13 cellular contexts compared by ENCODE assay signal in genomic region chr2:69138247-69138754, GRCh38.
A peak's percentile ranks its signal among the peaks of the same experiment; 100 is the strongest.
DNase-seq lines count a peak whose midpoint lies in the region; ATAC-seq and TF ChIP-seq lines count a peak whose summit lies in the region.
"Had no signal": no experiment of that assay in that cellular context is flagged by ENCODE, and none has a peak within 500 bp of the region (broad histone marks: within the 10 kb centered on the region; RNA-seq: fewer than 3 reads in every experiment).

No MANE protein-coding gene starts in this region.

- no peaks in the 10 kb centered on the region for H3K9me3 Mint-ChIP-seq in chondrocyte (ENCODE audit: low read depth)
- H3K9me3 Mint-ChIP-seq in activated naive CD4-positive, alpha-beta T cell treated with anti-CD3 and anti-CD28 coated beads for 36 hours, result no peaks in the 10 kb centered on the region

- ATAC-seq in left lung, result peak; percentile 61

- peaks cover 73% of the 10 kb centered on the region for H3K4me1 Mint-ChIP-seq in chondrocyte (ENCODE audit: low read depth)
- H3K4me1 Mint-ChIP-seq in activated naive CD4-positive, alpha-beta T cell treated with anti-CD3 and anti-CD28 coated beads for 36 hours (ENCODE audit: low read depth), result no peaks in the 10 kb centered on the region

- H3K27ac Mint-ChIP-seq in chondrocyte (ENCODE audit: unreplicated experiment), result peak overlapping the region; percentile 82
- no peak overlapping the region for H3K27ac Mint-ChIP-seq in activated naive CD4-positive, alpha-beta T cell treated with anti-CD3 and anti-CD28 coated beads for 36 hours

- H3K4me3 Mint-ChIP-seq in chondrocyte (ENCODE audit: unreplicated experiment), result peak overlapping the region; percentile 1
- no peak overlapping the region for H3K4me3 Mint-ChIP-seq in activated naive CD4-positive, alpha-beta T cell treated with anti-CD3 and anti-CD28 coated beads for 36 hours

- CTCF ChIA-PET in AG04450 (lab: Charles Lee), result interaction anchor here (0.7 kb wide), 1 partner anchor 216 kb away, joined by 3 read pairs; no protein-coding TSS in a partner anchor
- CTCF ChIA-PET in activated naive CD4-positive, alpha-beta T cell treated with anti-CD3 and anti-CD28 coated beads for 36 hours (lab: Charles Lee), result no interaction called here

- intact Hi-C loops in left lung (cut with DNase I), result no loop called here
- intact Hi-C loops in activated naive CD4-positive, alpha-beta T cell treated with anti-CD3 and anti-CD28 coated beads for 36 hours (cut with micrococcal nuclease), result no loop called here

- H3K4me1 ChIP-seq in left lung, result no peaks in the 10 kb centered on the region
- H3K4me1 ChIP-seq: BLaER1 had no signal

- DNase-seq in AG04450 (ENCODE audit: low read depth, low spot score) (peak; percentile 41), M059J (ENCODE audit: low read depth) (peak; percentile 84), chondrocyte (ENCODE audit: low spot score) (no peak), left lung (no peak), HPDE6-E6E7 (ENCODE audit: extremely low spot score) (no peak), amygdala (lab: John Stamatoyannopoulos, UW) (no peak), DMS79 treated with DMSO at 0.1 percent for 48 hours (lab: John Stamatoyannopoulos, UW) (no peak)
- no peak for DNase-seq in activated naive CD4-positive, alpha-beta T cell treated with anti-CD3 and anti-CD28 coated beads for 36 hours
- DNase-seq: NCI-H146 had no signal

- TF ChIP-seq CTCF in AG04450 (IDR thresholded peaks at IDR 0.05; ENCODE audit: low read depth, low read length), result no peak
- TF ChIP-seq CTCF in chondrocyte (IDR thresholded peaks at IDR 0.05), result no peak
- TF ChIP-seq CTCF in left lung (IDR thresholded peaks at IDR 0.05), result no peak

- H3K27me3 Mint-ChIP-seq in chondrocyte (ENCODE audit: low read depth), result no peaks in the 10 kb centered on the region
- no peaks in the 10 kb centered on the region for H3K27me3 Mint-ChIP-seq in activated naive CD4-positive, alpha-beta T cell treated with anti-CD3 and anti-CD28 coated beads for 36 hours (ENCODE audit: low read depth)

- H3K27ac ChIP-seq in AG04450 (ENCODE audit: low read depth, low read length), result peak overlapping the region; percentile 63
- H3K27ac ChIP-seq in left lung, result no peak overlapping the region
- H3K27ac ChIP-seq: BLaER1, cardiac muscle cell, neutrophil, SK-N-MC had no signal

- H3K36me3 ChIP-seq in left lung, result no peaks in the 10 kb centered on the region
- H3K36me3 ChIP-seq: BLaER1, cardiac muscle cell, neutrophil had no signal

- POLR2A ChIA-PET in AG04450 (lab: Yijun Ruan, JAX), result no interaction called here

- peaks cover 13% of the 10 kb centered on the region for H3K36me3 Mint-ChIP-seq in chondrocyte (ENCODE audit: low read depth)
- no peaks in the 10 kb centered on the region for H3K36me3 Mint-ChIP-seq in activated naive CD4-positive, alpha-beta T cell treated with anti-CD3 and anti-CD28 coated beads for 36 hours (ENCODE audit: low read depth)

- H3K9me3 ChIP-seq in AG04450 (ENCODE audit: control insufficient read depth, insufficient read depth, low read length) (no peaks in the 10 kb centered on the region), left lung (no peaks in the 10 kb centered on the region)
- H3K9me3 ChIP-seq: BLaER1, neutrophil had no signal

- no peaks in the 10 kb centered on the region for H3K27me3 ChIP-seq in AG04450 (ENCODE audit: control insufficient read depth, insufficient read depth, low read length)
- no peaks in the 10 kb centered on the region for H3K27me3 ChIP-seq in left lung
- H3K27me3 ChIP-seq: BLaER1, cardiac muscle cell, neutrophil had no signal

- H3K4me3 ChIP-seq in AG04450 (ENCODE audit: low read depth, low read length), result peak overlapping the region; percentile 11; the same call in 1 of the 2 replicates
- no peak overlapping the region for H3K4me3 ChIP-seq in left lung
- H3K4me3 ChIP-seq: BLaER1, cardiac muscle cell, SK-N-MC had no signal

Comparison
In these comparisons a context has a peak if more than half of its experiments do, and no peak if none do; other contexts are left out.
1. DNase-seq: peak in AG04450 (single experiment) and M059J (single experiment); none in chondrocyte (single experiment), left lung (0 of 2), HPDE6-E6E7 (single experiment), amygdala (0 of 56), DMS79 treated with DMSO at 0.1 percent for 48 hours (single experiment) and activated naive CD4-positive, alpha-beta T cell treated with anti-CD3 and anti-CD28 coated beads for 36 hours (single experiment).